ENCODE assay signal across 8 cellular contexts in genomic region chr19:13774217-13775191, GRCh38. TPM values are rescaled to one million over a fixed set of nuclear protein-coding genes. Genes with fewer than 3 reads are reported as not detected.
DNase-seq lines count a peak whose midpoint lies in the region; ATAC-seq and TF ChIP-seq lines count a peak whose summit lies in the region.

Gene C19orf53 (plus strand): TSS chr19:13774456. CDS start chr19:13774478, 22 bp downstream.

- no TSS peak for BruUV-seq in Panc1 (replicated peaks; lab: Mats Ljungman, UMichigan)

- no peaks in the 10 kb centered on the region for H3K9me3 ChIP-seq in Panc1 (ENCODE audit: control insufficient read depth, insufficient read depth, low read depth, low read length)
- H3K9me3 ChIP-seq in esophagus (ENCODE audit: control insufficient read depth in 2 of 2, insufficient read depth in 1 of 2, low read depth in 1 of 2, low read length in 1 of 2) = no peaks in the 10 kb centered on the region
- H3K9me3 ChIP-seq in mucosa of stomach (ENCODE audit: control insufficient read depth, low read length) = no peaks in the 10 kb centered on the region

- in situ Hi-C loops in Panc1 (cut with HindIII; ENCODE audit: low pct_unique_long_range_greater_than_20kb, low sequenced_read_pairs) = no loop called here

- H3K4me3 ChIP-seq in Panc1 (ENCODE audit: low read depth in 2 of 2, low read length in 2 of 2) (peak within 1 kb of the TSS; percentile 80 to 86), esophagus (ENCODE audit: low read depth in 1 of 2, low read length in 2 of 2) (peak within 1 kb of the TSS; percentile 94 to 98), mucosa of stomach (ENCODE audit: low read length) (peak within 1 kb of the TSS; percentile 92)

- H3K9ac ChIP-seq in mucosa of stomach (ENCODE audit: low read length) = peak within 1 kb of the TSS; percentile 88

- H3K4me3 Mint-ChIP-seq in activated T-cell treated with anti-CD3 and anti-CD28 coated beads, Interleukin-2, amount 50 U/mL, for 4 hours = peak within 1 kb of the TSS; percentile 100

- peak; percentile 94 for DNase-seq in DMS53 (lab: John Stamatoyannopoulos, UW)
- peak; percentile 75 for DNase-seq in KG1 (lab: John Stamatoyannopoulos, UW)
- DNase-seq in Panc1 (ENCODE audit: low read depth, low spot score) = peak; percentile 78
- DNase-seq in activated T-cell treated with anti-CD3 and anti-CD28 coated beads, Interleukin-2, amount 50 U/mL, for 4 hours = peak; percentile 75
- peak; percentile 71 for DNase-seq in stimulated activated CD8-positive, alpha-beta memory T cell treated with anti-CD3 and anti-CD28 coated beads, Interleukin-7, amount 100 ng/mL, for 1 hour (ENCODE audit: low read depth in 2 of 2)

- peak within 1 kb of the TSS; percentile 75 for H3K27ac ChIP-seq in Panc1 (ENCODE audit: low read length)
- peak within 1 kb of the TSS; percentile 94 for H3K27ac ChIP-seq in esophagus (ENCODE audit: low read depth in 2 of 2, low read length in 1 of 2)

- 0 to 1% methylated on average over 61 of the region's 61 CpGs for WGBS in esophagus, 2 donors

- 0 out of 2 replicates have a peak, but pooled peaks cover 3% of the 10 kb centered on the region for H3K4me1 ChIP-seq in Panc1 (ENCODE audit: control insufficient read depth, insufficient read depth, low read length)
- H3K4me1 ChIP-seq in esophagus (ENCODE audit: control insufficient read depth in 2 of 2, insufficient read depth in 2 of 2, low read length in 1 of 2) = peaks cover 0 to 2% of the 10 kb centered on the region in 2 donors
- peaks cover 6% of the 10 kb centered on the region for H3K4me1 ChIP-seq in mucosa of stomach (ENCODE audit: control insufficient read depth, insufficient read depth, low read length)

- peaks cover 4% of the 10 kb centered on the region; the same call in 1 of the 2 replicates for H3K36me3 ChIP-seq in Panc1 (ENCODE audit: control insufficient read depth, insufficient read depth, low read length)
- peaks cover 0 to 17% of the 10 kb centered on the region in 2 donors for H3K36me3 ChIP-seq in esophagus (ENCODE audit: control insufficient read depth in 2 of 2, insufficient read depth in 2 of 2, low read length in 1 of 2)
- H3K36me3 ChIP-seq in mucosa of stomach (ENCODE audit: control insufficient read depth, insufficient read depth, low read length) = peaks cover 3% of the 10 kb centered on the region

- no peaks in the 10 kb centered on the region for H3K27me3 Mint-ChIP-seq in activated T-cell treated with anti-CD3 and anti-CD28 coated beads, Interleukin-2, amount 50 U/mL, for 4 hours (ENCODE audit: low read depth)

- H3K27me3 ChIP-seq in Panc1 (ENCODE audit: control insufficient read depth, insufficient read depth, low read length) (no peaks in the 10 kb centered on the region), esophagus (ENCODE audit: control insufficient read depth in 1 of 2, insufficient read depth in 2 of 2, low read length in 2 of 2) (no peaks in the 10 kb centered on the region), mucosa of stomach (ENCODE audit: control insufficient read depth, insufficient read depth, low read length) (no peaks in the 10 kb centered on the region)

- no peaks in the 10 kb centered on the region for H3K9me3 Mint-ChIP-seq in activated T-cell treated with anti-CD3 and anti-CD28 coated beads, Interleukin-2, amount 50 U/mL, for 4 hours

- H3K36me3 Mint-ChIP-seq in activated T-cell treated with anti-CD3 and anti-CD28 coated beads, Interleukin-2, amount 50 U/mL, for 4 hours (ENCODE audit: insufficient read depth) = peaks cover 28% of the 10 kb centered on the region

- POLR2A ChIA-PET in Panc1 (lab: Charles Lee) = interaction anchor here (0.6 to 0.7 kb wide), 3 partner anchors 43 to 98 kb away, joined by 3 to 5 read pairs (median 4); no protein-coding TSS in a partner anchor

- TF ChIP-seq CTCF in Panc1 (IDR thresholded peaks at IDR 0.05) = no peak

- ATAC-seq in GM21723 (IDR thresholded peaks at IDR 0.05; ENCODE audit: unreplicated experiment) = peak; percentile 86
- peak; percentile 99 for ATAC-seq in Panc1
- peak; percentile 99 to 100 for ATAC-seq in activated T-cell treated with anti-CD3 and anti-CD28 coated beads, Interleukin-2, amount 50 U/mL, for 4 hours

- CTCF ChIA-PET in Panc1 (lab: Charles Lee) = interaction anchor here (0.6 kb wide), 1 partner anchor 754 kb away, joined by 6 read pairs; no protein-coding TSS in a partner anchor

- intact Hi-C loops in Panc1 (cut with micrococcal nuclease; ENCODE audit: unreplicated experiment) = no loop called here

- H3K4me1 Mint-ChIP-seq in activated T-cell treated with anti-CD3 and anti-CD28 coated beads, Interleukin-2, amount 50 U/mL, for 4 hours (ENCODE audit: low read depth) = peaks cover 23% of the 10 kb centered on the region

RNA-seq across cellular contexts. Expression of gene C19orf53, which starts in this region (rescaled TPM):
- 97.2 TPM for total RNA-seq in Panc1 (2021; ENCODE audit: unreplicated experiment)
- 244 TPM for polyA plus RNA-seq in Panc1 (2012; ENCODE audit: insufficient read length)
- 100 to 1,000 TPM; 158 to 181 (median 167) TPM for total RNA-seq in activated T-cell treated with anti-CD3 and anti-CD28 coated beads, Interleukin-2, amount 50 U/mL, for 4 hours
- polyA plus RNA-seq in esophagus = 100 to 1,000 TPM; 135 to 174 TPM

Comparison
In these comparisons a context has a peak if more than half of its experiments do, and no peak if none do; other contexts are left out.
1. Peak in every context shown above with its lines: DNase-seq, ATAC-seq, H3K4me3 ChIP-seq and H3K27ac ChIP-seq.